In genomic region chr18:1779587-1779986, GRCh38 we compare ENCODE assay signal across 18 cellular contexts.
A peak's percentile ranks its signal among the peaks of the same experiment; 100 is the strongest.
DNase-seq lines count a peak whose midpoint lies in the region; ATAC-seq, FAIRE-seq and TF ChIP-seq lines count a peak whose summit lies in the region.
"Had no signal": no experiment of that assay in that cellular context is flagged by ENCODE, and none has a peak within 500 bp of the region (broad histone marks: within the 10 kb centered on the region; RNA-seq: fewer than 3 reads in every experiment).

No MANE protein-coding gene starts in this region.

- no peak overlapping the region for H3K27ac ChIP-seq in small intestine (ENCODE audit: low read depth in 1 of 2, low read length in 1 of 2)
- H3K27ac ChIP-seq: C4-2B had no signal

- in situ Hi-C loops in GM13977 (cut with MboI; ENCODE audit: low pct_unique_long_range_greater_than_20kb, low sequenced_read_pairs, unreplicated experiment) = no loop called here

- no peaks in the 10 kb centered on the region for H3K27me3 ChIP-seq in small intestine (ENCODE audit: control insufficient read depth in 2 of 2, insufficient read depth in 2 of 2, low read length in 2 of 2)

- intact Hi-C loops in Right ventricle myocardium inferior (cut with DNase I) = no loop called here
- intact Hi-C loops in cardiac septum (cut with DNase I) = no loop called here

- H3K36me3 ChIP-seq in small intestine (ENCODE audit: control insufficient read depth in 2 of 2, insufficient read depth in 2 of 2, low read length in 2 of 2) = no peaks in the 10 kb centered on the region

- no peaks in the 10 kb centered on the region for H3K4me1 ChIP-seq in small intestine (ENCODE audit: control insufficient read depth in 2 of 2, insufficient read depth in 1 of 2, low read depth in 1 of 2, low read length in 1 of 2)

- TF ChIP-seq CTCF in GM13977 (IDR thresholded peaks at IDR 0.05; ENCODE audit: extremely low read depth, insufficient read depth, missing control alignments) = no peak

- DNase-seq in Right ventricle myocardium inferior (ENCODE audit: missing footprints) = no peak
- DNase-seq in cardiac septum (ENCODE audit: low spot score) = no peak
- peak; percentile 2 for DNase-seq in M059J (ENCODE audit: low read depth)
- peak; percentile 5 for DNase-seq in NCI-H774 (lab: John Stamatoyannopoulos, UW)
- DNase-seq in renal cortical epithelial cell (ENCODE audit: low read depth) = peak; percentile 51
- no peak for DNase-seq in GM13977 (ENCODE audit: low spot score)
- DNase-seq in small intestine = no peak
- DNase-seq: DMS79, NCI-H1092 treated with DMSO at 0.1 percent for 48 hours, NCI-H1436 treated with DMSO at 0.1 percent for 48 hours, NCI-H2029 treated with DMSO at 0.1 percent for 48 hours, NCI-H2171 treated with DMSO at 0.1 percent for 48 hours, NCI-H82, OCI-M1 had no signal

- no peaks in the 10 kb centered on the region for H3K9me3 ChIP-seq in small intestine (ENCODE audit: control insufficient read depth, low read depth)

- FAIRE-seq in small intestine (lab: Jason Lieb, UNC) = no peak
- FAIRE-seq: H54, K562, RCC 7860 had no signal

- ATAC-seq in Right ventricle myocardium inferior = peak; percentile 40
- ATAC-seq: K562 had no signal

- WGBS in small intestine, 3 donors = 50 to 65% (median 58%) methylated on average over 3 of the region's 3 CpGs

- H3K4me3 ChIP-seq in small intestine (ENCODE audit: low read depth in 1 of 2, low read length in 2 of 2) = no peak overlapping the region
- H3K4me3 ChIP-seq: K562 had no signal

Comparison
In these comparisons a context has a peak if more than half of its experiments do, and no peak if none do; other contexts are left out.
1. DNase-seq: peak in M059J (single experiment), NCI-H774 (single experiment) and renal cortical epithelial cell (single experiment); none in Right ventricle myocardium inferior (single experiment), cardiac septum (single experiment), GM13977 (single experiment) and small intestine (single experiment).